7 cellular contexts compared by ENCODE assay signal in genomic region chr9:1362845-1363244, GRCh38.
"Had no signal": no experiment of that assay in that cellular context is flagged by ENCODE, and none has a peak within 500 bp of the region (broad histone marks: within the 10 kb centered on the region; RNA-seq: fewer than 3 reads in every experiment).

No MANE protein-coding gene starts in this region.

- H3K27ac ChIP-seq: GM23248 had no signal

- FAIRE-seq: H1, H54, HTR-8/SVneo had no signal

- H3K27ac Mint-ChIP-seq: H9 had no signal

- H2AFZ ChIP-seq: GM23248 had no signal

- H3K4me3 Mint-ChIP-seq: H9 had no signal

- H3K4me1 Mint-ChIP-seq: H9 had no signal

- DNase-seq: GM23248, H9, HCEC 1CT, IMR-90 had no signal

- H3K4me3 ChIP-seq: GM23248 had no signal
